ENCODE assay signal across 1 cellular context in the genomic region with DNA sequence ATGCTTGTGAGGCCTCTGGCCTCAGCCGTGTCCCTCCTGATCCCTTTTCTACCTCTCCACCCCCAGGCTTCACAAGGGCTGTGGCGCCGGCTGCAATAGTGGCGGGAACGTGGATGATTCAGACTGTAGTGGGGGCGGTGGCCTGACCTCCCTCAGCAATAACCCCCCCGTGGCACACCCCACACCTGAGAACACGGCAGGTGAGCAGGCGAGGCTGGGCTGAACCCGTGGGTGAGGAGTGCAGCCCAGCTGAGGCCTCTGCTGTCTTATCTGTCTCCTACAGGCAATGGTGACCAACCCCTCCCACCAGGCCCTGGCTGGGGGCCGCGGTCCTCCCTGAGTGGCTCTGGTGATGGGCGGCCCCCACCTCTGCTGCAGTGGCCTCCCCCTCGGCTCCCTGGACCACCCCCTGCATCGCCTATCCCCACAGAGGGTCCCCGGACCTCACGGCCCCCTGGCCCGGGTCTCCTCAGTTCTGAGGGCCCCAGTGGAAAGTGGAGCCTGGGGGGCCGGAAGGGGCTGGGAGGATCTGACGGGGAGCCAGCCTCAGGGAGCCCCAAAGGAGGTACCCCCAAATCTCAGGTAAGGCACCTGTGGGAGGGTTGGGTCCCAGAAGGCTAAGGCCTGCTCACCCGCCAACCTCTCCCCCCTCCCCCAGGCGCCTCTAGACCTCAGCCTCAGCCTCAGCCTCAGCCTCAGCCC.
TF ChIP-seq lines count a peak whose summit lies in the region.

No MANE protein-coding gene starts in this region.

TF ChIP-seq in K562, 482 proteins besides CTCF, POLR2A, EP300 and RAD21 (continued from another document and continues in another):
- TF ChIP-seq, protein P1, sequence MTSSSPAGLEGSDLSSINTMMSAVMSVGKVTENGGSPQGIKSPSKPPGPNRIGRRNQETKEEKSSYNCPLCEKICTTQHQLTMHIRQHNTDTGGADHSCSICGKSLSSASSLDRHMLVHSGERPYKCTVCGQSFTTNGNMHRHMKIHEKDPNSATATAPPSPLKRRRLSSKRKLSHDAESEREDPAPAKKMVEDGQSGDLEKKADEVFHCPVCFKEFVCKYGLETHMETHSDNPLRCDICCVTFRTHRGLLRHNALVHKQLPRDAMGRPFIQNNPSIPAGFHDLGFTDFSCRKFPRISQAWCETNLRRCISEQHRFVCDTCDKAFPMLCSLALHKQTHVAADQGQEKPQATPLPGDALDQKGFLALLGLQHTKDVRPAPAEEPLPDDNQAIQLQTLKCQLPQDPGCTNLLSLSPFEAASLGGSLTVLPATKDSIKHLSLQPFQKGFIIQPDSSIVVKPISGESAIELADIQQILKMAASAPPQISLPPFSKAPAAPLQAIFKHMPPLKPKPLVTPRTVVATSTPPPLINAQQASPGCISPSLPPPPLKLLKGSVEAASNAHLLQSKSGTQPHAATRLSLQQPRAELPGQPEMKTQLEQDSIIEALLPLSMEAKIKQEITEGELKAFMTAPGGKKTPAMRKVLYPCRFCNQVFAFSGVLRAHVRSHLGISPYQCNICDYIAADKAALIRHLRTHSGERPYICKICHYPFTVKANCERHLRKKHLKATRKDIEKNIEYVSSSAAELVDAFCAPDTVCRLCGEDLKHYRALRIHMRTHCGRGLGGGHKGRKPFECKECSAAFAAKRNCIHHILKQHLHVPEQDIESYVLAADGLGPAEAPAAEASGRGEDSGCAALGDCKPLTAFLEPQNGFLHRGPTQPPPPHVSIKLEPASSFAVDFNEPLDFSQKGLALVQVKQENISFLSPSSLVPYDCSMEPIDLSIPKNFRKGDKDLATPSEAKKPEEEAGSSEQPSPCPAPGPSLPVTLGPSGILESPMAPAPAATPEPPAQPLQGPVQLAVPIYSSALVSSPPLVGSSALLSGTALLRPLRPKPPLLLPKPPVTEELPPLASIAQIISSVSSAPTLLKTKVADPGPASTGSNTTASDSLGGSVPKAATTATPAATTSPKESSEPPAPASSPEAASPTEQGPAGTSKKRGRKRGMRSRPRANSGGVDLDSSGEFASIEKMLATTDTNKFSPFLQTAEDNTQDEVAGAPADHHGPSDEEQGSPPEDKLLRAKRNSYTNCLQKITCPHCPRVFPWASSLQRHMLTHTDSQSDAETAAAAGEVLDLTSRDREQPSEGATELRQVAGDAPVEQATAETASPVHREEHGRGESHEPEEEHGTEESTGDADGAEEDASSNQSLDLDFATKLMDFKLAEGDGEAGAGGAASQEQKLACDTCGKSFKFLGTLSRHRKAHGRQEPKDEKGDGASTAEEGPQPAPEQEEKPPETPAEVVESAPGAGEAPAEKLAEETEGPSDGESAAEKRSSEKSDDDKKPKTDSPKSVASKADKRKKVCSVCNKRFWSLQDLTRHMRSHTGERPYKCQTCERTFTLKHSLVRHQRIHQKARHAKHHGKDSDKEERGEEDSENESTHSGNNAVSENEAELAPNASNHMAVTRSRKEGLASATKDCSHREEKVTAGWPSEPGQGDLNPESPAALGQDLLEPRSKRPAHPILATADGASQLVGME (CRISPR knock-in tag; IDR thresholded peaks at IDR 0.05): no peak
- TF ChIP-seq EWSR1 (IDR thresholded peaks at IDR 0.05; ENCODE audit: borderline replicate concordance, low read depth, partially characterized antibody) (no peak), HINFP (tag; conservative IDR thresholded peaks at IDR 0.05; ENCODE audit: low read depth) (no peak), RB1 (IDR thresholded peaks at IDR 0.05; ENCODE audit: low read depth) (peak; percentile 73), BCL6 (CRISPR knock-in tag; IDR thresholded peaks at IDR 0.05) (no peak), SIRT6 (IDR thresholded peaks at IDR 0.05; ENCODE audit: low read depth, low read length) (no peak), STAT5A (IDR thresholded peaks at IDR 0.05; ENCODE audit: borderline replicate concordance, low read length) (peak; percentile 57; the same call in 1 of the 2 replicates), ARID1B (IDR thresholded peaks at IDR 0.05) (peak; percentile 95), SRSF3 (IDR thresholded peaks at IDR 0.05; ENCODE audit: insufficient read depth, low read length) (no peak), CCAR2 (IDR thresholded peaks at IDR 0.05; ENCODE audit: low read depth, low read length) (no peak), RERE (CRISPR knock-in tag; IDR thresholded peaks at IDR 0.05; ENCODE audit: borderline replicate concordance) (no peak), DLX4 (CRISPR knock-in tag; IDR thresholded peaks at IDR 0.05) (no peak), STAT5B (CRISPR knock-in tag; IDR thresholded peaks at IDR 0.05) (no peak), CREB3L1 (IDR thresholded peaks at IDR 0.05; ENCODE audit: borderline replicate concordance, low read depth) (no peak), FOS (IDR thresholded peaks at IDR 0.05; ENCODE audit: extremely low read depth, insufficient read length) (no peak), KDM4B (IDR thresholded peaks at IDR 0.05; ENCODE audit: borderline replicate concordance in 2 of 2, low read depth in 1 of 2) (no peak), ETV6 (IDR thresholded peaks at IDR 0.05; ENCODE audit: borderline replicate concordance in 1 of 2, low read depth in 2 of 2, low read length in 1 of 2) (no peak), ETV6 (CRISPR knock-in tag; IDR thresholded peaks at IDR 0.05; ENCODE audit: borderline replicate concordance) (no peak), DDX20 (tag; IDR thresholded peaks at IDR 0.05; ENCODE audit: low read depth) (no peak), HCFC1 (IDR thresholded peaks at IDR 0.05; ENCODE audit: low read depth, low read length) (no peak), ETV1 (tag; conservative IDR thresholded peaks at IDR 0.05; ENCODE audit: low read depth) (no peak), SMC3 (conservative IDR thresholded peaks at IDR 0.05; ENCODE audit: insufficient read depth, low read depth, low read length) (no peak), ILF3 (IDR thresholded peaks at IDR 0.05; ENCODE audit: borderline replicate concordance) (no peak), MBD2 (IDR thresholded peaks at IDR 0.05; ENCODE audit: borderline replicate concordance, low read depth) (peak; percentile 67)
- TF ChIP-seq, protein P2, sequence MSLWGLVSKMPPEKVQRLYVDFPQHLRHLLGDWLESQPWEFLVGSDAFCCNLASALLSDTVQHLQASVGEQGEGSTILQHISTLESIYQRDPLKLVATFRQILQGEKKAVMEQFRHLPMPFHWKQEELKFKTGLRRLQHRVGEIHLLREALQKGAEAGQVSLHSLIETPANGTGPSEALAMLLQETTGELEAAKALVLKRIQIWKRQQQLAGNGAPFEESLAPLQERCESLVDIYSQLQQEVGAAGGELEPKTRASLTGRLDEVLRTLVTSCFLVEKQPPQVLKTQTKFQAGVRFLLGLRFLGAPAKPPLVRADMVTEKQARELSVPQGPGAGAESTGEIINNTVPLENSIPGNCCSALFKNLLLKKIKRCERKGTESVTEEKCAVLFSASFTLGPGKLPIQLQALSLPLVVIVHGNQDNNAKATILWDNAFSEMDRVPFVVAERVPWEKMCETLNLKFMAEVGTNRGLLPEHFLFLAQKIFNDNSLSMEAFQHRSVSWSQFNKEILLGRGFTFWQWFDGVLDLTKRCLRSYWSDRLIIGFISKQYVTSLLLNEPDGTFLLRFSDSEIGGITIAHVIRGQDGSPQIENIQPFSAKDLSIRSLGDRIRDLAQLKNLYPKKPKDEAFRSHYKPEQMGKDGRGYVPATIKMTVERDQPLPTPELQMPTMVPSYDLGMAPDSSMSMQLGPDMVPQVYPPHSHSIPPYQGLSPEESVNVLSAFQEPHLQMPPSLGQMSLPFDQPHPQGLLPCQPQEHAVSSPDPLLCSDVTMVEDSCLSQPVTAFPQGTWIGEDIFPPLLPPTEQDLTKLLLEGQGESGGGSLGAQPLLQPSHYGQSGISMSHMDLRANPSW (CRISPR knock-in tag; IDR thresholded peaks at IDR 0.05): no peak
- TF ChIP-seq, protein P3, sequence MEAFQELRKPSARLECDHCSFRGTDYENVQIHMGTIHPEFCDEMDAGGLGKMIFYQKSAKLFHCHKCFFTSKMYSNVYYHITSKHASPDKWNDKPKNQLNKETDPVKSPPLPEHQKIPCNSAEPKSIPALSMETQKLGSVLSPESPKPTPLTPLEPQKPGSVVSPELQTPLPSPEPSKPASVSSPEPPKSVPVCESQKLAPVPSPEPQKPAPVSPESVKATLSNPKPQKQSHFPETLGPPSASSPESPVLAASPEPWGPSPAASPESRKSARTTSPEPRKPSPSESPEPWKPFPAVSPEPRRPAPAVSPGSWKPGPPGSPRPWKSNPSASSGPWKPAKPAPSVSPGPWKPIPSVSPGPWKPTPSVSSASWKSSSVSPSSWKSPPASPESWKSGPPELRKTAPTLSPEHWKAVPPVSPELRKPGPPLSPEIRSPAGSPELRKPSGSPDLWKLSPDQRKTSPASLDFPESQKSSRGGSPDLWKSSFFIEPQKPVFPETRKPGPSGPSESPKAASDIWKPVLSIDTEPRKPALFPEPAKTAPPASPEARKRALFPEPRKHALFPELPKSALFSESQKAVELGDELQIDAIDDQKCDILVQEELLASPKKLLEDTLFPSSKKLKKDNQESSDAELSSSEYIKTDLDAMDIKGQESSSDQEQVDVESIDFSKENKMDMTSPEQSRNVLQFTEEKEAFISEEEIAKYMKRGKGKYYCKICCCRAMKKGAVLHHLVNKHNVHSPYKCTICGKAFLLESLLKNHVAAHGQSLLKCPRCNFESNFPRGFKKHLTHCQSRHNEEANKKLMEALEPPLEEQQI (IDR thresholded peaks at IDR 0.05): no peak
- TF ChIP-seq, protein P4, sequence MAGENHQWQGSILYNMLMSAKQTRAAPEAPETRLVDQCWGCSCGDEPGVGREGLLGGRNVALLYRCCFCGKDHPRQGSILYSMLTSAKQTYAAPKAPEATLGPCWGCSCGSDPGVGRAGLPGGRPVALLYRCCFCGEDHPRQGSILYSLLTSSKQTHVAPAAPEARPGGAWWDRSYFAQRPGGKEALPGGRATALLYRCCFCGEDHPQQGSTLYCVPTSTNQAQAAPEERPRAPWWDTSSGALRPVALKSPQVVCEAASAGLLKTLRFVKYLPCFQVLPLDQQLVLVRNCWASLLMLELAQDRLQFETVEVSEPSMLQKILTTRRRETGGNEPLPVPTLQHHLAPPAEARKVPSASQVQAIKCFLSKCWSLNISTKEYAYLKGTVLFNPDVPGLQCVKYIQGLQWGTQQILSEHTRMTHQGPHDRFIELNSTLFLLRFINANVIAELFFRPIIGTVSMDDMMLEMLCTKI (IDR thresholded peaks at IDR 0.05; ENCODE audit: partially characterized antibody): no peak
